12 cellular contexts compared by ENCODE assay signal in the genomic region with DNA sequence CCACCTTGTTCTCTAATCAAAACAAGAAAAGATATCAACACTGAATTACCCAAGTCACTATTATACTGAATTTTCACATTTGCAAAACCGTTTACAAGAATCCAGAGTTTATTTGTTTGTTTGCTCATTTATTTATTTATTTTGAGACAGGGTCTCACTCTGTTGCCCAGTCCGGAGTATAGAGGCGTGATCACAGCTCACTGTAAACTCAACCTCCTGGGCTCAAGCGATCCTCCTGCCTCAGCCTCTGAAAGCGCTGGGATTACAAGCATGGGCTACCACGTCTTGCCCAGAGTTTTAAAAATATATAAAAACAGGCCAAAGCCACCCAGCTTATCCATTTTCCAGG. TPM values are rescaled to one million over a fixed set of nuclear protein-coding genes. Genes with fewer than 3 reads are reported as not detected.
DNase-seq lines count a peak whose midpoint lies in the region; ATAC-seq and TF ChIP-seq lines count a peak whose summit lies in the region.
"Had no signal": no experiment of that assay in that cellular context is flagged by ENCODE, and none has a peak within 500 bp of the region (broad histone marks: within the 10 kb centered on the region; RNA-seq: fewer than 3 reads in every experiment).

No MANE protein-coding gene starts in this region.

- no peak overlapping the region for H3K18ac ChIP-seq in trophoblast cell (ENCODE audit: low read length)

- peaks cover 2% of the 10 kb centered on the region for H3K79me1 ChIP-seq in trophoblast cell (ENCODE audit: low read length)

- no peak overlapping the region for H4K12ac ChIP-seq in trophoblast cell (ENCODE audit: low read depth, low read length)

- H2AK5ac ChIP-seq in trophoblast cell (ENCODE audit: low read length): no peak overlapping the region

- no peak overlapping the region for H3K4me3 ChIP-seq in right atrium auricular region
- no peak overlapping the region for H3K4me3 ChIP-seq in trophoblast cell (ENCODE audit: low read depth, low read length)
- no peak overlapping the region for H3K4me3 ChIP-seq in aorta (ENCODE audit: low read length in 2 of 2)

- H3K27ac ChIP-seq in right atrium auricular region (peak overlapping the region; percentile 72 to 84), epithelial cell of prostate (peak overlapping the region; percentile 73), trophoblast cell (ENCODE audit: low read depth, low read length) (no peak overlapping the region), aorta (ENCODE audit: low read depth in 1 of 2, low read length in 2 of 2) (peak overlapping the region; percentile 2 to 73)

- H3K4ac ChIP-seq in trophoblast cell (ENCODE audit: low read depth, low read length): peak overlapping the region; percentile 56

- no peaks in the 10 kb centered on the region for H3K9me3 ChIP-seq in right atrium auricular region
- no peaks in the 10 kb centered on the region for H3K9me3 ChIP-seq in trophoblast cell (ENCODE audit: insufficient read depth, low read depth, low read length)
- H3K9me3 ChIP-seq in aorta (ENCODE audit: control insufficient read depth, low read length): no peaks in the 10 kb centered on the region

- H3K9ac ChIP-seq in trophoblast cell (ENCODE audit: low read length): no peak overlapping the region

- H3K4me3 Mint-ChIP-seq in activated naive CD4-positive, alpha-beta T cell treated with anti-CD3 and anti-CD28 coated beads, Interleukin-2, amount 10 ng/mL, durations not matched to agents 7 days and 5 days: no peak overlapping the region
- H3K4me3 Mint-ChIP-seq: activated naive CD4-positive, alpha-beta T cell treated with anti-CD3 and anti-CD28 coated beads, Interleukin-2, amount 50 U/mL, for 24 hours; stimulated activated naive CD8-positive, alpha-beta T cell treated with anti-CD3 and anti-CD28 coated beads, Interleukin-15, Interleukin-2, amounts not matched to agents 100 ng/mL and 50 ng/mL, for 24 hours had no signal

- H3K14ac ChIP-seq in trophoblast cell (ENCODE audit: low read length): no peak overlapping the region

- peaks cover 0 to 98% of the 10 kb centered on the region in 2 donors for H3K4me1 ChIP-seq in right atrium auricular region
- peaks cover 18 to 34% of the 10 kb centered on the region in 2 experiments for H3K4me1 ChIP-seq in trophoblast cell (ENCODE audit: control insufficient read depth in 1 of 2, insufficient read depth in 2 of 2, low read length in 2 of 2)
- H3K4me1 ChIP-seq in aorta (ENCODE audit: control insufficient read depth in 1 of 2, insufficient read depth in 2 of 2, low read length in 2 of 2): peaks cover 7 to 21% of the 10 kb centered on the region in 2 donors

- intact Hi-C loops in Right ventricle myocardium superior (cut with DNase I) (no loop called here), aorta (cut with DNase I) (no loop called here)

- H3K9me3 Mint-ChIP-seq in activated naive CD4-positive, alpha-beta T cell treated with anti-CD3 and anti-CD28 coated beads, Interleukin-2, amount 10 ng/mL, durations not matched to agents 7 days and 5 days: no peaks in the 10 kb centered on the region
- H3K9me3 Mint-ChIP-seq: activated naive CD4-positive, alpha-beta T cell treated with anti-CD3 and anti-CD28 coated beads, Interleukin-2, amount 50 U/mL, for 24 hours; stimulated activated naive CD8-positive, alpha-beta T cell treated with anti-CD3 and anti-CD28 coated beads, Interleukin-15, Interleukin-2, amounts not matched to agents 100 ng/mL and 50 ng/mL, for 24 hours had no signal

- no peak for TF ChIP-seq CTCF in right atrium auricular region (IDR thresholded peaks at IDR 0.05)

- no peaks in the 10 kb centered on the region for H3K27me3 Mint-ChIP-seq in activated naive CD4-positive, alpha-beta T cell treated with anti-CD3 and anti-CD28 coated beads, Interleukin-2, amount 10 ng/mL, durations not matched to agents 7 days and 5 days
- H3K27me3 Mint-ChIP-seq: activated naive CD4-positive, alpha-beta T cell treated with anti-CD3 and anti-CD28 coated beads, Interleukin-2, amount 50 U/mL, for 24 hours; stimulated activated naive CD8-positive, alpha-beta T cell treated with anti-CD3 and anti-CD28 coated beads, Interleukin-15, Interleukin-2, amounts not matched to agents 100 ng/mL and 50 ng/mL, for 24 hours had no signal

- no peaks in the 10 kb centered on the region for H3K27me3 ChIP-seq in right atrium auricular region
- H3K27me3 ChIP-seq in trophoblast cell (ENCODE audit: insufficient read depth, low read length): no peaks in the 10 kb centered on the region
- H3K27me3 ChIP-seq in aorta (ENCODE audit: control insufficient read depth in 1 of 2, insufficient read depth in 2 of 2, low read length in 1 of 2): no peaks in the 10 kb centered on the region

- no peak overlapping the region for H3K27ac Mint-ChIP-seq in activated naive CD4-positive, alpha-beta T cell treated with anti-CD3 and anti-CD28 coated beads, Interleukin-2, amount 10 ng/mL, durations not matched to agents 7 days and 5 days

- peaks cover 9% of the 10 kb centered on the region for H3K36me3 Mint-ChIP-seq in activated naive CD4-positive, alpha-beta T cell treated with anti-CD3 and anti-CD28 coated beads, Interleukin-2, amount 10 ng/mL, durations not matched to agents 7 days and 5 days
- H3K36me3 Mint-ChIP-seq: activated naive CD4-positive, alpha-beta T cell treated with anti-CD3 and anti-CD28 coated beads, Interleukin-2, amount 50 U/mL, for 24 hours had no signal

- H3K23ac ChIP-seq in trophoblast cell (ENCODE audit: low read length): no peak overlapping the region

- H3K36me3 ChIP-seq in right atrium auricular region (no peaks in the 10 kb centered on the region), trophoblast cell (ENCODE audit: control insufficient read depth in 1 of 2, insufficient read depth in 2 of 2, low read length in 2 of 2) (peaks cover 4 to 8% of the 10 kb centered on the region in 2 experiments), aorta (ENCODE audit: control insufficient read depth in 1 of 2, insufficient read depth in 2 of 2, low read length in 1 of 2) (no peaks in the 10 kb centered on the region)

- no peak overlapping the region for H4K91ac ChIP-seq in trophoblast cell (ENCODE audit: low read depth, low read length)

- H3K4me2 ChIP-seq in trophoblast cell (ENCODE audit: low read length): no peak overlapping the region

- no peak overlapping the region for H2BK5ac ChIP-seq in trophoblast cell (ENCODE audit: low read depth, low read length, poor library complexity)

- H3K79me2 ChIP-seq in trophoblast cell (ENCODE audit: control insufficient read depth, insufficient read depth, low read length, poor library complexity): peaks cover 34% of the 10 kb centered on the region

- H2AFZ ChIP-seq in trophoblast cell (ENCODE audit: insufficient read depth, low read length, poor library complexity): no peak overlapping the region

- DNase-seq in right atrium auricular region (ENCODE audit: low spot score): no peak
- no peak for DNase-seq in Right ventricle myocardium superior
- DNase-seq in epithelial cell of prostate (ENCODE audit: low read depth, low spot score): no peak
- no peak for DNase-seq in trophoblast cell
- no peak for DNase-seq in aorta
- DNase-seq in activated effector memory CD4-positive, alpha-beta T cell treated with Interleukin-2 at 50 U/mL for 16 hours: no peak
- no peak for DNase-seq in activated naive CD4-positive, alpha-beta T cell treated with anti-CD3 and anti-CD28 coated beads, Interleukin-2, amount 10 ng/mL, durations not matched to agents 7 days and 5 days
- DNase-seq: activated CD4-positive, alpha-beta T cell treated with anti-CD3 and anti-CD28 coated beads for 1 hour; SIG-M5 had no signal

- peaks cover 32% of the 10 kb centered on the region for H3K4me1 Mint-ChIP-seq in activated naive CD4-positive, alpha-beta T cell treated with anti-CD3 and anti-CD28 coated beads, Interleukin-2, amount 10 ng/mL, durations not matched to agents 7 days and 5 days

- H4K8ac ChIP-seq in trophoblast cell (ENCODE audit: low read depth, low read length): no peak overlapping the region

- H2BK120ac ChIP-seq in trophoblast cell (ENCODE audit: insufficient read depth, low read length, poor library complexity): no peak overlapping the region

- ATAC-seq in Right ventricle myocardium superior (ENCODE audit: poor library complexity) (no peak), aorta (ENCODE audit: low FRiP score) (no peak), HG03432 (IDR thresholded peaks at IDR 0.05; ENCODE audit: unreplicated experiment) (no peak)

- H2BK12ac ChIP-seq in trophoblast cell (ENCODE audit: low read length): no peak overlapping the region

- CTCF ChIA-PET in activated naive CD4-positive, alpha-beta T cell treated with anti-CD3 and anti-CD28 coated beads, Interleukin-2, amount 10 ng/mL, durations not matched to agents 7 days and 5 days (lab: Charles Lee): interaction anchor here (1.5 to 6.8 kb wide), 2 partner anchors 10 to 31 kb away, joined by 3 to 36 read pairs; partner anchors contain the start of gene CREB3L2

- WGBS in trophoblast cell (ENCODE audit: extremely low coverage, insufficient coverage, insufficient read length): no CpG with 5 or more reads among the region's 6 CpGs
- WGBS in aorta, 2 donors: 66 to 74% methylated on average over 6 of the region's 6 CpGs

RNA-seq across cellular contexts. Expression of gene CREB3L2, which starts 8.5 kb away (rescaled TPM):
- 10 to 100 TPM; 25.6 to 39.6 TPM for total RNA-seq in right atrium auricular region
- 18.1 TPM for total RNA-seq in Right ventricle myocardium superior
- 134 and 136 TPM in 2 replicates for polyA plus RNA-seq in trophoblast cell (2013)
- 100 to 1,000 TPM; 109 to 165 TPM for total RNA-seq in aorta
- 10 to 100 TPM; 10.6 to 38.4 TPM for polyA plus RNA-seq in aorta
